1 cellular context compared by ENCODE assay signal in the genomic region with DNA sequence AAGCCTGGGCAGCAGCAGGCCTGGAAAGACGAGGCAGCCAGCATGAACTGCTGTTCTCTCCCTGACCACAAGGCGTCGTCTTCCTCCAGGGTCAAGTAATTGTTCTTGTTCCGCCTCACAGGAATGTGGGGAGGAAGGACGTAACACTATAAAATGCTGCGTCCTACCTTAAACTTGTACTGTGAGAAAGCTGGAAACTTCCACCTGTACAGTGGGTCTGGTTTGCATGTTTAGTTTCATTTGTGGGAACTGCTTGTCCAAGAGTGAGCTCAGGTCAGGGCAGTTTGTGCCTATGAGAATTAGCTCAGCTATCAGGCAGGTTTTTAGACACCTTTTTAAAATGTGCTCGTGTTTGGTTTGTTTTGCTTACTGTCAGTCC.
A peak's percentile ranks its signal among the peaks of the same experiment; 100 is the strongest.
TF ChIP-seq lines count a peak whose summit lies in the region.

No MANE protein-coding gene starts in this region.

TF ChIP-seq in K562, 482 proteins besides CTCF, POLR2A, EP300 and RAD21 (continued from another document):
- TF ChIP-seq, protein P1, sequence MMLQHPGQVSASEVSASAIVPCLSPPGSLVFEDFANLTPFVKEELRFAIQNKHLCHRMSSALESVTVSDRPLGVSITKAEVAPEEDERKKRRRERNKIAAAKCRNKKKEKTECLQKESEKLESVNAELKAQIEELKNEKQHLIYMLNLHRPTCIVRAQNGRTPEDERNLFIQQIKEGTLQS (IDR thresholded peaks at IDR 0.05), result no peak
- TF ChIP-seq, protein P1 (CRISPR knock-in tag; conservative IDR thresholded peaks at IDR 0.05), result 0 out of 2 replicates have a peak, but pooled peaks have one; percentile 32
- TF ChIP-seq, protein P2, sequence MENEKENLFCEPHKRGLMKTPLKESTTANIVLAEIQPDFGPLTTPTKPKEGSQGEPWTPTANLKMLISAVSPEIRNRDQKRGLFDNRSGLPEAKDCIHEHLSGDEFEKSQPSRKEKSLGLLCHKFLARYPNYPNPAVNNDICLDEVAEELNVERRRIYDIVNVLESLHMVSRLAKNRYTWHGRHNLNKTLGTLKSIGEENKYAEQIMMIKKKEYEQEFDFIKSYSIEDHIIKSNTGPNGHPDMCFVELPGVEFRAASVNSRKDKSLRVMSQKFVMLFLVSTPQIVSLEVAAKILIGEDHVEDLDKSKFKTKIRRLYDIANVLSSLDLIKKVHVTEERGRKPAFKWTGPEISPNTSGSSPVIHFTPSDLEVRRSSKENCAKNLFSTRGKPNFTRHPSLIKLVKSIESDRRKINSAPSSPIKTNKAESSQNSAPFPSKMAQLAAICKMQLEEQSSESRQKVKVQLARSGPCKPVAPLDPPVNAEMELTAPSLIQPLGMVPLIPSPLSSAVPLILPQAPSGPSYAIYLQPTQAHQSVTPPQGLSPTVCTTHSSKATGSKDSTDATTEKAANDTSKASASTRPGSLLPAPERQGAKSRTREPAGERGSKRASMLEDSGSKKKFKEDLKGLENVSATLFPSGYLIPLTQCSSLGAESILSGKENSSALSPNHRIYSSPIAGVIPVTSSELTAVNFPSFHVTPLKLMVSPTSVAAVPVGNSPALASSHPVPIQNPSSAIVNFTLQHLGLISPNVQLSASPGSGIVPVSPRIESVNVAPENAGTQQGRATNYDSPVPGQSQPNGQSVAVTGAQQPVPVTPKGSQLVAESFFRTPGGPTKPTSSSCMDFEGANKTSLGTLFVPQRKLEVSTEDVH (IDR thresholded peaks at IDR 0.05; ENCODE audit: low read depth, partially characterized antibody), result peak; percentile 22
- TF ChIP-seq SMC3 (conservative IDR thresholded peaks at IDR 0.05; ENCODE audit: insufficient read depth, low read depth, low read length) (peak; percentile 83), ZNF444 (CRISPR knock-in tag; IDR thresholded peaks at IDR 0.05) (no peak), BCOR (IDR thresholded peaks at IDR 0.05) (no peak), TEAD4 (IDR thresholded peaks at IDR 0.05; ENCODE audit: low read length) (peak; percentile 49), TEAD4 (CRISPR knock-in tag; IDR thresholded peaks at IDR 0.05; ENCODE audit: borderline replicate concordance) (no peak), ZNF79 (CRISPR knock-in tag; IDR thresholded peaks at IDR 0.05; ENCODE audit: low read depth) (no peak), TRIM28 (IDR thresholded peaks at IDR 0.05) (no peak)
- TF ChIP-seq, protein P3, sequence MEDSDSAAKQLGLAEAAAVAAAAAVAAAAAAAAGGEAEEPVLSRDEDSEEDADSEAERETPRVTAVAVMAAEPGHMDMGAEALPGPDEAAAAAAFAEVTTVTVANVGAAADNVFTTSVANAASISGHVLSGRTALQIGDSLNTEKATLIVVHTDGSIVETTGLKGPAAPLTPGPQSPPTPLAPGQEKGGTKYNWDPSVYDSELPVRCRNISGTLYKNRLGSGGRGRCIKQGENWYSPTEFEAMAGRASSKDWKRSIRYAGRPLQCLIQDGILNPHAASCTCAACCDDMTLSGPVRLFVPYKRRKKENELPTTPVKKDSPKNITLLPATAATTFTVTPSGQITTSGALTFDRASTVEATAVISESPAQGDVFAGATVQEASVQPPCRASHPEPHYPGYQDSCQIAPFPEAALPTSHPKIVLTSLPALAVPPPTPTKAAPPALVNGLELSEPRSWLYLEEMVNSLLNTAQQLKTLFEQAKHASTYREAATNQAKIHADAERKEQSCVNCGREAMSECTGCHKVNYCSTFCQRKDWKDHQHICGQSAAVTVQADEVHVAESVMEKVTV (CRISPR knock-in tag; IDR thresholded peaks at IDR 0.05), result 0 out of 2 replicates have a peak, but pooled peaks have one; percentile 24
TF ChIP-seq in K562: peak in this region for 9.
